1 cellular context compared by ENCODE assay signal in the genomic region with DNA sequence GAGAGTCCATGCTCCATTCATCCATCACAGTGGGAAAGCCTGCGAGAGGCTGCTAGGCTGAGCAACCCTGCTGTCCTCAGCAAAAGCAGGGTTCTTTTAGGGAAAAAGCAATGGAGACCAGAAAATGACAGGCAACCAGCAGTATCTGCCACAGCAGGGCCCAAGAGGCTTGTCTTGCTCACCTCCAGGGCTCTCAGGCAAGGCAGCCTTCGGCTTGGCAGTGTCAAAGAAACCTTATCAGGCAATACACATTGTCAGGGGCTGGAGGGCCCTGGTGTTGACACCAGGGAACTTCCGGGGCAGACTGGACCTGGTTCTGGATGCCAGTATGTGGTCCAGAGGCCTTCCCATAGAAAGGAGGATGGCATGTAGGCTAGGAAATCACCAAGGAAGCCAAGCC.
TF ChIP-seq lines count a peak whose summit lies in the region.

No MANE protein-coding gene starts in this region.

TF ChIP-seq in K562, 482 proteins besides CTCF, POLR2A, EP300 and RAD21:
- TF ChIP-seq HMGN3 (IDR thresholded peaks at IDR 0.05; ENCODE audit: borderline replicate concordance, extremely low read depth, insufficient read length, low read depth, low read length) (no peak), CREM (IDR thresholded peaks at IDR 0.05; ENCODE audit: low read depth) (no peak), JUND (IDR thresholded peaks at IDR 0.05; ENCODE audit: borderline replicate concordance, low read depth, low read length) (no peak), JUND (tag; IDR thresholded peaks at IDR 0.05; ENCODE audit: borderline replicate concordance, low read depth, low read length) (no peak), ZNF507 (tag; conservative IDR thresholded peaks at IDR 0.05) (no peak), TARDBP (IDR thresholded peaks at IDR 0.05) (no peak), KHSRP (IDR thresholded peaks at IDR 0.05) (no peak), SLC30A9 (CRISPR knock-in tag; IDR thresholded peaks at IDR 0.05) (no peak), TAF9B (IDR thresholded peaks at IDR 0.05; ENCODE audit: partially characterized antibody) (no peak), GTF2A2 (tag; IDR thresholded peaks at IDR 0.05) (no peak), CBFA2T3 (IDR thresholded peaks at IDR 0.05) (peak; percentile 73), PHF20 (IDR thresholded peaks at IDR 0.05; ENCODE audit: partially characterized antibody) (no peak), KLF13 (tag; IDR thresholded peaks at IDR 0.05; ENCODE audit: borderline replicate concordance, low read depth) (no peak), TCF7 (IDR thresholded peaks at IDR 0.05; ENCODE audit: borderline replicate concordance) (no peak), ZNF76 (CRISPR knock-in tag; IDR thresholded peaks at IDR 0.05; ENCODE audit: borderline replicate concordance) (no peak), ARID1B (IDR thresholded peaks at IDR 0.05) (0 out of 2 replicates have a peak, but pooled peaks have one; percentile 29), CHD1 (IDR thresholded peaks at IDR 0.05; ENCODE audit: low read length) (no peak), CREB5 (CRISPR knock-in tag; IDR thresholded peaks at IDR 0.05) (no peak), TFE3 (CRISPR knock-in tag; IDR thresholded peaks at IDR 0.05) (no peak), DIDO1 (tag; IDR thresholded peaks at IDR 0.05; ENCODE audit: low read depth) (no peak), CHD4 (IDR thresholded peaks at IDR 0.05; ENCODE audit: insufficient read depth, insufficient replicate concordance, low read depth, low read length, poor library complexity, severe bottlenecking) (no peak), CBFA2T2 (conservative IDR thresholded peaks at IDR 0.05) (peak; percentile 30; the same call in 1 of the 2 replicates)
